Comparison of ENCODE assay signal across 11 cellular contexts in the genomic region with DNA sequence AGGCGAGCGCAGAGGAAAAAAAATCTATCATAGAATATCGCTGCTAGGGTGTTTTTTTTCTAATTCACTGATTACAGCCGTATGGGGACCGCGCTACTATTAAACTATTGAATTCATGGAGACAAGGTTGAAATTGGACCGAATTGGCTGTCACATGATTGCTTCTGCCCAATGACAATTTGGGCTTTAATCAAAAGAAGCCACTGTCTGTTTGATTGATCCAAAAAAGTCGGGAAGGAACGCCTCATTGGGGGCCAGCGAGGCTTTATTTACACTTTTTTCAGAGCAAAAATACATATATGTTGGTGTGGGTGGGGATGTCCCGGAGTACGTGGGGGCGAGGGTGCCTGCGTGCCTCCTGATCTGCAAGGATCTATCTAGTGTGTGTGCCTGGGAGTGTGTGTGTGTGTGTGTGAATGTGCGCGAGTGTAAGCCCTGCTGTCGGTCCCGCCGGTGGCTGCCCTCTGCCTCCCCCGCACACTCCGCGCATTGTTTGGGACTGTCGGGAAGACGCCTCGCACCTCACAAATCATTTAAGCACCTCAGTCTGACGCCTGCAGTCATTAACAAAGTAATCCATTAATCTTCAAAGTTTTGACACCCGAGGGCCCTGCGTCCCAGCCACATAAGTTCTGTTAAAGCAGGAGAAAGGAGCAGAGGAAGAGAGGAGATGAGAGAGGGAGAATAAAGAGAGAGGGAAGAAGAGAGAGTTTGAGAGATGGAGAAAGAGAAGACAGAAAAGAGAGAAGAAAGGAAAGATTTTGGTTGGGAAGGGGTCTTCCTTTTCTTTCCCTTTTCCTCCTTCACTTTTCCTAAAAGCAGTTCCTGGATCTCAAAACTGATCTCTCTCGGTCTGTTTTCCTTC. TPM values are rescaled to one million over a fixed set of nuclear protein-coding genes. Genes with fewer than 3 reads are reported as not detected.
A peak's percentile ranks its signal among the peaks of the same experiment; 100 is the strongest.
DNase-seq lines count a peak whose midpoint lies in the region; ATAC-seq and TF ChIP-seq lines count a peak whose summit lies in the region.
"Had no signal": no experiment of that assay in that cellular context is flagged by ENCODE, and none has a peak within 500 bp of the region (broad histone marks: within the 10 kb centered on the region; RNA-seq: fewer than 3 reads in every experiment).

A gene (minus strand): TSS at position 106 of the 865 bp plus-strand sequence. CDS start 183 bp downstream, outside the sequence.

- CTCF ChIA-PET in CD8-positive, alpha-beta T cell (lab: Charles Lee), result no interaction called here
- CTCF ChIA-PET in WTC11 (lab: Charles Lee), result no interaction called here

- H3K36me3 Mint-ChIP-seq in CD8-positive, alpha-beta T cell, result peaks cover 20% of the 10 kb centered on the region
- peaks cover 4% of the 10 kb centered on the region for H3K36me3 Mint-ChIP-seq in WTC11

- peaks cover 38% of the 10 kb centered on the region for H3K79me2 ChIP-seq in osteoblast (ENCODE audit: insufficient read depth, low read length)

- H3K27ac Mint-ChIP-seq in CD8-positive, alpha-beta T cell, result no peak within 1 kb of the TSS
- no peak within 1 kb of the TSS for H3K27ac Mint-ChIP-seq in WTC11
- H3K27ac Mint-ChIP-seq: activated naive CD4-positive, alpha-beta T cell treated with anti-CD3 and anti-CD28 coated beads, Interleukin-2, amount 50 U/mL, for 72 hours had no signal

- H3K9me3 ChIP-seq in CD8-positive, alpha-beta T cell (ENCODE audit: low read length), result no peaks in the 10 kb centered on the region
- H3K9me3 ChIP-seq in osteoblast (ENCODE audit: low read depth, low read length), result no peaks in the 10 kb centered on the region

- ATAC-seq in CD8-positive, alpha-beta T cell, result no peak
- ATAC-seq in WTC11, result no peak
- ATAC-seq in HG02759 (IDR thresholded peaks at IDR 0.05; ENCODE audit: unreplicated experiment), result no peak
- ATAC-seq: activated naive CD4-positive, alpha-beta T cell treated with anti-CD3 and anti-CD28 coated beads, Interleukin-2, amount 50 U/mL, for 72 hours had no signal

- H3K36me3 ChIP-seq in CD8-positive, alpha-beta T cell (ENCODE audit: insufficient read depth, low read length), result no peaks in the 10 kb centered on the region
- peaks cover 27% of the 10 kb centered on the region for H3K36me3 ChIP-seq in osteoblast (ENCODE audit: insufficient read depth, low read length)

- POLR2A ChIA-PET in CD8-positive, alpha-beta T cell (lab: Charles Lee), result no interaction called here
- POLR2A ChIA-PET in WTC11 (lab: Charles Lee), result no interaction called here

- peaks cover 26% of the 10 kb centered on the region for H3K4me1 Mint-ChIP-seq in CD8-positive, alpha-beta T cell (ENCODE audit: low read depth)
- H3K4me1 Mint-ChIP-seq in WTC11, result peaks cover 44% of the 10 kb centered on the region

- peaks cover 60% of the 10 kb centered on the region for H3K27me3 Mint-ChIP-seq in CD8-positive, alpha-beta T cell (ENCODE audit: low read depth)
- peaks cover 100% of the 10 kb centered on the region for H3K27me3 Mint-ChIP-seq in WTC11 (ENCODE audit: low read depth)

- no peak for TF ChIP-seq CTCF in CD8-positive, alpha-beta T cell (IDR thresholded peaks at IDR 0.05)
- TF ChIP-seq CTCF in WTC11 (IDR thresholded peaks at IDR 0.05) (no peak), fibroblast of the aortic adventitia (IDR thresholded peaks at IDR 0.05; ENCODE audit: insufficient read depth, low read length) (no peak), osteoblast (IDR thresholded peaks at IDR 0.05; ENCODE audit: extremely low read depth, low read depth, low read length) (no peak)

- peak within 1 kb of the TSS; percentile 26 for H3K4me3 ChIP-seq in CD8-positive, alpha-beta T cell (ENCODE audit: low read depth, low read length)
- H3K4me3 ChIP-seq in fibroblast of the aortic adventitia (ENCODE audit: low read depth, low read length), result peak within 1 kb of the TSS; percentile 69
- H3K4me3 ChIP-seq in osteoblast (ENCODE audit: insufficient read depth, low read length), result no peak within 1 kb of the TSS

- H3K4me2 ChIP-seq in osteoblast (ENCODE audit: insufficient read depth, low read length), result no peak within 1 kb of the TSS

- no peak for DNase-seq in CD8-positive, alpha-beta T cell
- DNase-seq in WTC11 (ENCODE audit: low spot score), result no peak
- DNase-seq in fibroblast of the aortic adventitia (ENCODE audit: low read depth), result peak; percentile 89
- DNase-seq in osteoblast (ENCODE audit: insufficient read length, low spot score, missing footprints), result peak; percentile 81
- no peak for DNase-seq in NCI-H2171 treated with DMSO at 0.1 percent for 48 hours (lab: John Stamatoyannopoulos, UW)
- DNase-seq in COR-L47 (lab: John Stamatoyannopoulos, UW), result no peak
- no peak for DNase-seq in NCI-H510A (lab: John Stamatoyannopoulos, UW)
- DNase-seq: DMS 273 treated with DMSO at 0.1 percent for 48 hours, SHP77 had no signal

- H3K27ac ChIP-seq in CD8-positive, alpha-beta T cell (ENCODE audit: low read depth, low read length), result no peak within 1 kb of the TSS
- H3K27ac ChIP-seq in osteoblast (ENCODE audit: low read depth, low read length), result no peak within 1 kb of the TSS

- peaks cover 15% of the 10 kb centered on the region for H4K20me1 ChIP-seq in osteoblast (ENCODE audit: insufficient read depth, low read length)

- peaks cover 16% of the 10 kb centered on the region for H3K4me1 ChIP-seq in CD8-positive, alpha-beta T cell (ENCODE audit: insufficient read depth, low read length)
- peaks cover 21% of the 10 kb centered on the region for H3K4me1 ChIP-seq in osteoblast (ENCODE audit: insufficient read depth, low read length)

- intact Hi-C loops in CD8-positive, alpha-beta T cell (cut with DNase I, micrococcal nuclease), result no loop called here

- peaks cover 27% of the 10 kb centered on the region for H3K27me3 ChIP-seq in CD8-positive, alpha-beta T cell (ENCODE audit: insufficient read depth, low read length)
- no peaks in the 10 kb centered on the region for H3K27me3 ChIP-seq in osteoblast (ENCODE audit: insufficient read depth, low read length)

- H3K4me3 Mint-ChIP-seq in CD8-positive, alpha-beta T cell, result peak within 1 kb of the TSS; percentile 59
- peak within 1 kb of the TSS; percentile 35 for H3K4me3 Mint-ChIP-seq in WTC11

- H3K9me3 Mint-ChIP-seq in CD8-positive, alpha-beta T cell, result no peaks in the 10 kb centered on the region
- no peaks in the 10 kb centered on the region for H3K9me3 Mint-ChIP-seq in WTC11
- H3K9me3 Mint-ChIP-seq: activated naive CD4-positive, alpha-beta T cell treated with anti-CD3 and anti-CD28 coated beads, Interleukin-2, amount 50 U/mL, for 72 hours had no signal

- no peak within 1 kb of the TSS for H2AFZ ChIP-seq in osteoblast (ENCODE audit: low read length)

TF ChIP-seq in WTC11, 78 proteins besides CTCF, POLR2A, EP300 and RAD21:
- TF ChIP-seq JAZF1 (CRISPR knock-in tag; IDR thresholded peaks at IDR 0.05), result no peak
- TF ChIP-seq, protein P1, sequence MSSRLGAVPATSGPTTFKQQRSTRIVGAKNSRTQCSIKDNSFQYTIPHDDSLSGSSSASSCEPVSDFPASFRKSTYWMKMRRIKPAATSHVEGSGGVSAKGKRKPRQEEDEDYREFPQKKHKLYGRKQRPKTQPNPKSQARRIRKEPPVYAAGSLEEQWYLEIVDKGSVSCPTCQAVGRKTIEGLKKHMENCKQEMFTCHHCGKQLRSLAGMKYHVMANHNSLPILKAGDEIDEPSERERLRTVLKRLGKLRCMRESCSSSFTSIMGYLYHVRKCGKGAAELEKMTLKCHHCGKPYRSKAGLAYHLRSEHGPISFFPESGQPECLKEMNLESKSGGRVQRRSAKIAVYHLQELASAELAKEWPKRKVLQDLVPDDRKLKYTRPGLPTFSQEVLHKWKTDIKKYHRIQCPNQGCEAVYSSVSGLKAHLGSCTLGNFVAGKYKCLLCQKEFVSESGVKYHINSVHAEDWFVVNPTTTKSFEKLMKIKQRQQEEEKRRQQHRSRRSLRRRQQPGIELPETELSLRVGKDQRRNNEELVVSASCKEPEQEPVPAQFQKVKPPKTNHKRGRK (CRISPR knock-in tag; IDR thresholded peaks at IDR 0.05; ENCODE audit: borderline replicate concordance), result peak; percentile 44; the same call in 1 of the 2 replicates
- TF ChIP-seq, protein P2, sequence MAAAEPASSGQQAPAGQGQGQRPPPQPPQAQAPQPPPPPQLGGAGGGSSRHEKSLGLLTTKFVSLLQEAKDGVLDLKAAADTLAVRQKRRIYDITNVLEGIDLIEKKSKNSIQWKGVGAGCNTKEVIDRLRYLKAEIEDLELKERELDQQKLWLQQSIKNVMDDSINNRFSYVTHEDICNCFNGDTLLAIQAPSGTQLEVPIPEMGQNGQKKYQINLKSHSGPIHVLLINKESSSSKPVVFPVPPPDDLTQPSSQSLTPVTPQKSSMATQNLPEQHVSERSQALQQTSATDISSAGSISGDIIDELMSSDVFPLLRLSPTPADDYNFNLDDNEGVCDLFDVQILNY (CRISPR knock-in tag; IDR thresholded peaks at IDR 0.05), result no peak
- TF ChIP-seq, protein P3, sequence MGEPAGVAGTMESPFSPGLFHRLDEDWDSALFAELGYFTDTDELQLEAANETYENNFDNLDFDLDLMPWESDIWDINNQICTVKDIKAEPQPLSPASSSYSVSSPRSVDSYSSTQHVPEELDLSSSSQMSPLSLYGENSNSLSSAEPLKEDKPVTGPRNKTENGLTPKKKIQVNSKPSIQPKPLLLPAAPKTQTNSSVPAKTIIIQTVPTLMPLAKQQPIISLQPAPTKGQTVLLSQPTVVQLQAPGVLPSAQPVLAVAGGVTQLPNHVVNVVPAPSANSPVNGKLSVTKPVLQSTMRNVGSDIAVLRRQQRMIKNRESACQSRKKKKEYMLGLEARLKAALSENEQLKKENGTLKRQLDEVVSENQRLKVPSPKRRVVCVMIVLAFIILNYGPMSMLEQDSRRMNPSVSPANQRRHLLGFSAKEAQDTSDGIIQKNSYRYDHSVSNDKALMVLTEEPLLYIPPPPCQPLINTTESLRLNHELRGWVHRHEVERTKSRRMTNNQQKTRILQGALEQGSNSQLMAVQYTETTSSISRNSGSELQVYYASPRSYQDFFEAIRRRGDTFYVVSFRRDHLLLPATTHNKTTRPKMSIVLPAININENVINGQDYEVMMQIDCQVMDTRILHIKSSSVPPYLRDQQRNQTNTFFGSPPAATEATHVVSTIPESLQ (CRISPR knock-in tag; IDR thresholded peaks at IDR 0.05), result no peak
TF ChIP-seq in WTC11: peak in this region for 1.

RNA-seq across cellular contexts. Expression of the gene that starts here (rescaled TPM):
- total RNA-seq in CD8-positive, alpha-beta T cell, result not detected
- total RNA-seq in WTC11 (2021), result not detected in 3 replicates
- total RNA-seq in fibroblast of the aortic adventitia (ENCODE audit: low replicate concordance), result 0.16 and 3.6 TPM in 2 replicates
- total RNA-seq in osteoblast, result 0.36 and 0.59 TPM in 2 replicates
- total RNA-seq: activated naive CD4-positive, alpha-beta T cell treated with anti-CD3 and anti-CD28 coated beads, Interleukin-2, amount 50 U/mL, for 72 hours had no signal

Comparison
In these comparisons a context has a peak if more than half of its experiments do, and no peak if none do; other contexts are left out.
1. Peak in DNase-seq in osteoblast; RNA of the gene not detected or under 1 TPM.